ENCODE assay signal across 17 cellular contexts in the genomic region with DNA sequence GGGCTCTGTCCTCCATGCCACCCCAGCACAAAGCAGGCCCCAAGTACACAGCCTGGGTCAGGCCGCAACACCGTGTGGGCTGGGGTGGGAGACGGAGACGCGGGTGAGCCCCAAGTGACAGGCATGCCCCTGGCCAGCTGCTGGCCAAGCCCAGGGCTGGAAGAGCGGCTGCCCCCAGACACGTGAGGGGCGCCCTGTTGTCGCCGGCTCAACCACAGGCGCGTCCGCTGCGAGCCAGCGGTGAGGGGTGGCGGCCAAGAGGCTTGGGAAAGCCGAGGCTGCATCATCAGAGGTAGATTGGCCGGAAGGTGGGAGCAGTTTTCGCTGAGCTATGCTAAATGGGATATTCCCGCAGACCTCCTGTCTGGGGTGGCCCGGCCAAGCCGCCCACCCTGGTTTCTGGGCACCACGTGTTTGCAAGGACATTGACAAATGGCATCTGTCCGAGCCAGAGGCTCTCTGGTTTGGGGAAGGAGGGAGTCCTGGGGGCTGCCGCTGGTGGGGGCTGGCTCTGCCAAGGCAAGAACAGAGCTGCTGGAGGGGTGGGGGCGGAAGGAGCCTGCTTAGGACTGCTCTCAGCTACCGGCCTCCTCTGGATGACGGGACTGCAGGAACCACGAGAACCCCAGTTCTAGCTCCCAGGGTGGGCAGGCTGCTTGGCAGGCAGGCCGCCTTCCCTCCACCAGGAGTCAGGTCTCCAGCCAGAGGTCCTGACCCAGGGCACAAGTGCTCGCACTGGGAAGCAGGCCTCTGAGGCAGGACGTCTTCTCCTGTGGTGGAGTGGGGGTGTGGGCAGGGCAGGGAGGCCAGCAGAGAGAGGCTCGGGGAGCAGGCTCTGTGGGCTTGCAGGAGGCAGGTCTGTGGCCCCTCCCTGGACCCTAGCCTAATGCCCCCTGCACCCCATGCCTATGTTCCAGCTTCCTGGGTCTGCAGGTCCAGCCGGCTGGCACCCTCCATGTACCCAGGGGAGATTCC. TPM values are rescaled to one million over a fixed set of nuclear protein-coding genes. Genes with fewer than 3 reads are reported as not detected.
DNase-seq lines count a peak whose midpoint lies in the region; ATAC-seq lines count a peak whose summit lies in the region.
"Had no signal": no experiment of that assay in that cellular context is flagged by ENCODE, and none has a peak within 500 bp of the region (broad histone marks: within the 10 kb centered on the region; RNA-seq: fewer than 3 reads in every experiment).

No MANE protein-coding gene starts in this region.

- no peaks in the 10 kb centered on the region for H3K9me3 Mint-ChIP-seq in activated CD4-positive, alpha-beta memory T cell treated with anti-CD3 and anti-CD28 coated beads for 36 hours
- peaks cover 5 to 10% of the 10 kb centered on the region in 2 donors for H3K9me3 Mint-ChIP-seq in stimulated activated naive B cell treated with anti-CD40 and anti-IgM and Interleukin-4, amounts not matched to agents 10 μg/mL and 1 μg/mL and 100 μg/mL, for 72 hours
- H3K9me3 Mint-ChIP-seq: nephron had no signal

- POLR2A ChIA-PET in activated CD4-positive, alpha-beta memory T cell treated with anti-CD3 and anti-CD28 coated beads for 36 hours (lab: Charles Lee), result interaction anchor here (1.6 kb wide), 1 partner anchor 26 kb away, joined by 6 read pairs; no protein-coding TSS in a partner anchor

- H3K27ac Mint-ChIP-seq in activated CD4-positive, alpha-beta memory T cell treated with anti-CD3 and anti-CD28 coated beads for 36 hours, result no peak overlapping the region
- H3K27ac Mint-ChIP-seq in stimulated activated naive B cell treated with anti-CD40 and anti-IgM and Interleukin-4, amounts not matched to agents 10 μg/mL and 1 μg/mL and 100 μg/mL, for 72 hours, result peak overlapping the region; percentile 53

- CTCF ChIA-PET in activated CD4-positive, alpha-beta memory T cell treated with anti-CD3 and anti-CD28 coated beads for 36 hours (lab: Charles Lee), result interaction anchor here (0.6 to 2.5 kb wide), 8 partner anchors 9 to 1451 kb away, joined by 3 to 16 read pairs (median 3); a partner anchor contains a TSS

- peaks cover 7% of the 10 kb centered on the region for H3K36me3 Mint-ChIP-seq in activated CD4-positive, alpha-beta memory T cell treated with anti-CD3 and anti-CD28 coated beads for 36 hours
- peaks cover 16 to 37% of the 10 kb centered on the region in 2 donors for H3K36me3 Mint-ChIP-seq in stimulated activated naive B cell treated with anti-CD40 and anti-IgM and Interleukin-4, amounts not matched to agents 10 μg/mL and 1 μg/mL and 100 μg/mL, for 72 hours

- DNase-seq in activated CD8-positive, alpha-beta memory T cell treated with anti-CD3 and anti-CD28 coated beads, Interleukin-2, amount 50 U/mL, for 48 hours, result peak; percentile 68
- no peak for DNase-seq in activated CD8-positive, alpha-beta memory T cell treated with anti-CD3 and anti-CD28 coated beads, Interleukin-2, amount 50 U/mL, for 4 hours
- no peak for DNase-seq in activated CD4-positive, alpha-beta memory T cell treated with anti-CD3 and anti-CD28 coated beads for 36 hours
- DNase-seq in iPS-NIHi11 (ENCODE audit: low spot score) (peak; percentile 30), AG08396 (ENCODE audit: low spot score) (no peak), NCI-H446 (lab: John Stamatoyannopoulos, UW) (no peak)
- DNase-seq in stimulated activated naive B cell treated with anti-CD40 and anti-IgM and Interleukin-4, amounts not matched to agents 10 μg/mL and 1 μg/mL and 100 μg/mL, for 72 hours, result no peak
- DNase-seq: ACHN; activated CD4-positive, CD25-positive, alpha-beta regulatory T cell; anterior cingulate cortex; NCI-H446 treated with DMSO at 0.1 percent for 48 hours; SHP77; stimulated activated naive CD4-positive, alpha-beta T cell treated with Interleukin-2 at 50 U/mL for 16 hours had no signal

- peak overlapping the region; percentile 46 for H3K4me3 Mint-ChIP-seq in activated CD4-positive, alpha-beta memory T cell treated with anti-CD3 and anti-CD28 coated beads for 36 hours
- no peak overlapping the region for H3K4me3 Mint-ChIP-seq in stimulated activated naive B cell treated with anti-CD40 and anti-IgM and Interleukin-4, amounts not matched to agents 10 μg/mL and 1 μg/mL and 100 μg/mL, for 72 hours
- H3K4me3 Mint-ChIP-seq: nephron had no signal

- intact Hi-C loops in activated CD4-positive, alpha-beta memory T cell treated with anti-CD3 and anti-CD28 coated beads for 36 hours (cut with micrococcal nuclease), result loop anchor here (10.0 kb wide), 1 partner anchor 54 kb away; a partner anchor contains a TSS

- peaks cover 22% of the 10 kb centered on the region for H3K4me1 Mint-ChIP-seq in activated CD4-positive, alpha-beta memory T cell treated with anti-CD3 and anti-CD28 coated beads for 36 hours (ENCODE audit: low read depth)
- H3K4me1 Mint-ChIP-seq in stimulated activated naive B cell treated with anti-CD40 and anti-IgM and Interleukin-4, amounts not matched to agents 10 μg/mL and 1 μg/mL and 100 μg/mL, for 72 hours, result peaks cover 35 to 44% of the 10 kb centered on the region in 2 donors

- H3K27me3 Mint-ChIP-seq in activated CD4-positive, alpha-beta memory T cell treated with anti-CD3 and anti-CD28 coated beads for 36 hours, result no peaks in the 10 kb centered on the region
- no peaks in the 10 kb centered on the region for H3K27me3 Mint-ChIP-seq in stimulated activated naive B cell treated with anti-CD40 and anti-IgM and Interleukin-4, amounts not matched to agents 10 μg/mL and 1 μg/mL and 100 μg/mL, for 72 hours

- peak; percentile 30 to 43 for ATAC-seq in stimulated activated naive B cell treated with anti-CD40 and anti-IgM and Interleukin-4, amounts not matched to agents 10 μg/mL and 1 μg/mL and 100 μg/mL, for 72 hours (replicated peaks)
- ATAC-seq in GM21360 (IDR thresholded peaks at IDR 0.05; ENCODE audit: unreplicated experiment), result no peak
- ATAC-seq: HCT116 had no signal

RNA-seq across cellular contexts. Expression of a gene that starts 0.6 kb away (rescaled TPM):
- total RNA-seq in activated CD4-positive, alpha-beta memory T cell treated with anti-CD3 and anti-CD28 coated beads for 36 hours, result under 1 TPM in 1 of 2 experiments, not detected in 1; 0.07 TPM
- total RNA-seq: endothelial cell of umbilical vein had no signal

RNA-seq across cellular contexts. Expression of a gene that starts 28.4 kb away (rescaled TPM):
- 1 to 10 TPM; 6.0 to 6.8 TPM for total RNA-seq in activated CD4-positive, alpha-beta memory T cell treated with anti-CD3 and anti-CD28 coated beads for 36 hours
- total RNA-seq: endothelial cell of umbilical vein had no signal

RNA-seq across cellular contexts. Expression of a gene that starts 38.3 kb away (rescaled TPM):
- 100 to 1,000 TPM; 179 to 181 TPM for total RNA-seq in activated CD4-positive, alpha-beta memory T cell treated with anti-CD3 and anti-CD28 coated beads for 36 hours
- total RNA-seq: endothelial cell of umbilical vein had no signal

RNA-seq across cellular contexts. Expression of a gene that starts 52.4 kb away (rescaled TPM):
- not detected for total RNA-seq in activated CD4-positive, alpha-beta memory T cell treated with anti-CD3 and anti-CD28 coated beads for 36 hours
- total RNA-seq: endothelial cell of umbilical vein had no signal

RNA-seq across cellular contexts. Expression of a gene that starts 56.0 kb away (rescaled TPM):
- 100 to 1,000 TPM; 115 to 119 TPM for total RNA-seq in activated CD4-positive, alpha-beta memory T cell treated with anti-CD3 and anti-CD28 coated beads for 36 hours

Comparison
In these comparisons a context has a peak if more than half of its experiments do, and no peak if none do; other contexts are left out.
1. DNase-seq: peak in activated CD8-positive, alpha-beta memory T cell treated with anti-CD3 and anti-CD28 coated beads, Interleukin-2, amount 50 U/mL, for 48 hours (single experiment) and iPS-NIHi11 (single experiment); none in activated CD8-positive, alpha-beta memory T cell treated with anti-CD3 and anti-CD28 coated beads, Interleukin-2, amount 50 U/mL, for 4 hours (single experiment), activated CD4-positive, alpha-beta memory T cell treated with anti-CD3 and anti-CD28 coated beads for 36 hours (single experiment), stimulated activated naive B cell treated with anti-CD40 and anti-IgM and Interleukin-4, amounts not matched to agents 10 μg/mL and 1 μg/mL and 100 μg/mL, for 72 hours (single experiment), AG08396 (single experiment) and NCI-H446 (0 of 2).